Comparison of ENCODE assay signal across 1 cellular context in the genomic region with DNA sequence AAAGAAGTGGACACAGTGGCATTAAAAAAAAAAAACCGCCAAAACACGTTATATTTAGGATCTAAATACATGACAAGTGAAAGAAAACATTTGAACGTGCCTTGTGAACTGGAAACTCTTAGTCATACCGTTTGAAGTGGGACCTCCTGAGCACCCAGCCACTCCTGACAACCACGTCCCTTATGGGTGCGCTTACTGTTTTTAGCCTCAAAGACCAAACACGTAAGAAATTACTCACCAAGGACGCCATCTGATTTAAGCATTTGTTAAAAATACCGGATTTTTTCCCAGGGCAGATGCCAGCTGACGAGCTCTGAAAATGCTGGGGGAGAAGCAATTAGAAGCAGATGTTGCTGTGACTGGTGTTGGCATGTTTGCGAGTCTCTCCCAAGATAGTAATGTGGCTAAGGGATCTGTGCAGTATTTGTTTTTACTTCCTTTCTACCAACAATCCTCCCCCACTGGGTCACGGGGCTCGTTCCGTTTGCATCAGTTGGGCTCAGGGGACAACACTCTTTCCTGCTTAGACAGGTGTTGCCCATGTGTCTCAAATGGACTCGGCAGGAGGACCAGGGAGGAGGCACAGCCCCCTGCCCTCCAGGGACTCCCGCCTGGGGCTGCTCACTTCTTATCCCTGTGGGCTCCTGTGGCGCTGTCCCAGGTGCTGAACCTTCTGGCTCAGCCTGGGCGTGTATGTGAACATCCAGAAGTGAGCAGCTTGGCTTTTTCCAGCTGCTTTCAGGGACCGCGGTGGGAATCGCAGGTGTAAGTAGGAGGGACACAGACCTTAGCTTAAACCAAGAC.
TF ChIP-seq lines count a peak whose summit lies in the region.

No MANE protein-coding gene starts in this region.

TF ChIP-seq in HepG2, 621 proteins besides CTCF, POLR2A, EP300 and RAD21 (continued from another document and continues in another):
- TF ChIP-seq ZNF232 (CRISPR knock-in tag; IDR thresholded peaks at IDR 0.05; ENCODE audit: borderline replicate concordance): peak; percentile 84; the same call in 1 of the 2 replicates
- no peak for TF ChIP-seq FLYWCH1 (CRISPR knock-in tag; IDR thresholded peaks at IDR 0.05)
- peak; percentile 92 for TF ChIP-seq BORCS8-MEF2B (CRISPR knock-in tag; IDR thresholded peaks at IDR 0.05)
- TF ChIP-seq PHF5A (CRISPR knock-in tag; IDR thresholded peaks at IDR 0.05; ENCODE audit: low read depth, unreplicated experiment): no peak
- no peak for TF ChIP-seq SUZ12 (IDR thresholded peaks at IDR 0.05; ENCODE audit: low read depth, low read length)
- TF ChIP-seq ZFP90 (CRISPR knock-in tag; IDR thresholded peaks at IDR 0.05; ENCODE audit: borderline replicate concordance): no peak
- TF ChIP-seq, protein P1, sequence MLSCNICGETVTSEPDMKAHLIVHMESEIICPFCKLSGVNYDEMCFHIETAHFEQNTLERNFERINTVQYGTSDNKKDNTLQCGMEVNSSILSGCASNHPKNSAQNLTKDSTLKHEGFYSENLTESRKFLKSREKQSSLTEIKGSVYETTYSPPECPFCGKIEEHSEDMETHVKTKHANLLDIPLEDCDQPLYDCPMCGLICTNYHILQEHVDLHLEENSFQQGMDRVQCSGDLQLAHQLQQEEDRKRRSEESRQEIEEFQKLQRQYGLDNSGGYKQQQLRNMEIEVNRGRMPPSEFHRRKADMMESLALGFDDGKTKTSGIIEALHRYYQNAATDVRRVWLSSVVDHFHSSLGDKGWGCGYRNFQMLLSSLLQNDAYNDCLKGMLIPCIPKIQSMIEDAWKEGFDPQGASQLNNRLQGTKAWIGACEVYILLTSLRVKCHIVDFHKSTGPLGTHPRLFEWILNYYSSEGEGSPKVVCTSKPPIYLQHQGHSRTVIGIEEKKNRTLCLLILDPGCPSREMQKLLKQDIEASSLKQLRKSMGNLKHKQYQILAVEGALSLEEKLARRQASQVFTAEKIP (CRISPR knock-in tag; IDR thresholded peaks at IDR 0.05; ENCODE audit: borderline replicate concordance): no peak
- TF ChIP-seq, protein P2, sequence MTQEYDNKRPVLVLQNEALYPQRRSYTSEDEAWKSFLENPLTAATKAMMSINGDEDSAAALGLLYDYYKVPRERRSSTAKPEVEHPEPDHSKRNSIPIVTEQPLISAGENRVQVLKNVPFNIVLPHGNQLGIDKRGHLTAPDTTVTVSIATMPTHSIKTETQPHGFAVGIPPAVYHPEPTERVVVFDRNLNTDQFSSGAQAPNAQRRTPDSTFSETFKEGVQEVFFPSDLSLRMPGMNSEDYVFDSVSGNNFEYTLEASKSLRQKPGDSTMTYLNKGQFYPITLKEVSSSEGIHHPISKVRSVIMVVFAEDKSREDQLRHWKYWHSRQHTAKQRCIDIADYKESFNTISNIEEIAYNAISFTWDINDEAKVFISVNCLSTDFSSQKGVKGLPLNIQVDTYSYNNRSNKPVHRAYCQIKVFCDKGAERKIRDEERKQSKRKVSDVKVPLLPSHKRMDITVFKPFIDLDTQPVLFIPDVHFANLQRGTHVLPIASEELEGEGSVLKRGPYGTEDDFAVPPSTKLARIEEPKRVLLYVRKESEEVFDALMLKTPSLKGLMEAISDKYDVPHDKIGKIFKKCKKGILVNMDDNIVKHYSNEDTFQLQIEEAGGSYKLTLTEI (CRISPR knock-in tag; conservative IDR thresholded peaks at IDR 0.05): no peak
- TF ChIP-seq, protein P3, sequence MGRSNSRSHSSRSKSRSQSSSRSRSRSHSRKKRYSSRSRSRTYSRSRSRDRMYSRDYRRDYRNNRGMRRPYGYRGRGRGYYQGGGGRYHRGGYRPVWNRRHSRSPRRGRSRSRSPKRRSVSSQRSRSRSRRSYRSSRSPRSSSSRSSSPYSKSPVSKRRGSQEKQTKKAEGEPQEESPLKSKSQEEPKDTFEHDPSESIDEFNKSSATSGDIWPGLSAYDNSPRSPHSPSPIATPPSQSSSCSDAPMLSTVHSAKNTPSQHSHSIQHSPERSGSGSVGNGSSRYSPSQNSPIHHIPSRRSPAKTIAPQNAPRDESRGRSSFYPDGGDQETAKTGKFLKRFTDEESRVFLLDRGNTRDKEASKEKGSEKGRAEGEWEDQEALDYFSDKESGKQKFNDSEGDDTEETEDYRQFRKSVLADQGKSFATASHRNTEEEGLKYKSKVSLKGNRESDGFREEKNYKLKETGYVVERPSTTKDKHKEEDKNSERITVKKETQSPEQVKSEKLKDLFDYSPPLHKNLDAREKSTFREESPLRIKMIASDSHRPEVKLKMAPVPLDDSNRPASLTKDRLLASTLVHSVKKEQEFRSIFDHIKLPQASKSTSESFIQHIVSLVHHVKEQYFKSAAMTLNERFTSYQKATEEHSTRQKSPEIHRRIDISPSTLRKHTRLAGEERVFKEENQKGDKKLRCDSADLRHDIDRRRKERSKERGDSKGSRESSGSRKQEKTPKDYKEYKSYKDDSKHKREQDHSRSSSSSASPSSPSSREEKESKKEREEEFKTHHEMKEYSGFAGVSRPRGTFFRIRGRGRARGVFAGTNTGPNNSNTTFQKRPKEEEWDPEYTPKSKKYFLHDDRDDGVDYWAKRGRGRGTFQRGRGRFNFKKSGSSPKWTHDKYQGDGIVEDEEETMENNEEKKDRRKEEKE (IDR thresholded peaks at IDR 0.05): no peak
- no peak for TF ChIP-seq ZNF780A (CRISPR knock-in tag; IDR thresholded peaks at IDR 0.05)
- no peak for TF ChIP-seq MATR3 (CRISPR knock-in tag; IDR thresholded peaks at IDR 0.05)
- TF ChIP-seq, protein P4, sequence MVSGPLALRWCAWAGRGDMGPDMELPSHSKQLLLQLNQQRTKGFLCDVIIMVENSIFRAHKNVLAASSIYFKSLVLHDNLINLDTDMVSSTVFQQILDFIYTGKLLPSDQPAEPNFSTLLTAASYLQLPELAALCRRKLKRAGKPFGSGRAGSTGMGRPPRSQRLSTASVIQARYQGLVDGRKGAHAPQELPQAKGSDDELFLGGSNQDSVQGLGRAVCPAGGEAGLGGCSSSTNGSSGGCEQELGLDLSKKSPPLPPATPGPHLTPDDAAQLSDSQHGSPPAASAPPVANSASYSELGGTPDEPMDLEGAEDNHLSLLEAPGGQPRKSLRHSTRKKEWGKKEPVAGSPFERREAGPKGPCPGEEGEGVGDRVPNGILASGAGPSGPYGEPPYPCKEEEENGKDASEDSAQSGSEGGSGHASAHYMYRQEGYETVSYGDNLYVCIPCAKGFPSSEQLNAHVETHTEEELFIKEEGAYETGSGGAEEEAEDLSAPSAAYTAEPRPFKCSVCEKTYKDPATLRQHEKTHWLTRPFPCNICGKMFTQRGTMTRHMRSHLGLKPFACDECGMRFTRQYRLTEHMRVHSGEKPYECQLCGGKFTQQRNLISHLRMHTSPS (CRISPR knock-in tag; IDR thresholded peaks at IDR 0.05; ENCODE audit: low read depth): no peak
- no peak for TF ChIP-seq ARNT (IDR thresholded peaks at IDR 0.05)
- TF ChIP-seq, protein P5, sequence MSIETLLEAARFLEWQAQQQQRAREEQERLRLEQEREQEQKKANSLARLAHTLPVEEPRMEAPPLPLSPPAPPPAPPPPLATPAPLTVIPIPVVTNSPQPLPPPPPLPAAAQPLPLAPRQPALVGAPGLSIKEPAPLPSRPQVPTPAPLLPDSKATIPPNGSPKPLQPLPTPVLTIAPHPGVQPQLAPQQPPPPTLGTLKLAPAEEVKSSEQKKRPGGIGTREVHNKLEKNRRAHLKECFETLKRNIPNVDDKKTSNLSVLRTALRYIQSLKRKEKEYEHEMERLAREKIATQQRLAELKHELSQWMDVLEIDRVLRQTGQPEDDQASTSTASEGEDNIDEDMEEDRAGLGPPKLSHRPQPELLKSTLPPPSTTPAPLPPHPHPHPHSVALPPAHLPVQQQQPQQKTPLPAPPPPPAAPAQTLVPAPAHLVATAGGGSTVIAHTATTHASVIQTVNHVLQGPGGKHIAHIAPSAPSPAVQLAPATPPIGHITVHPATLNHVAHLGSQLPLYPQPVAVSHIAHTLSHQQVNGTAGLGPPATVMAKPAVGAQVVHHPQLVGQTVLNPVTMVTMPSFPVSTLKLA (IDR thresholded peaks at IDR 0.05): no peak
- TF ChIP-seq ZNF713 (CRISPR knock-in tag; IDR thresholded peaks at IDR 0.05): no peak
- no peak for TF ChIP-seq RFX1 (IDR thresholded peaks at IDR 0.05)
- TF ChIP-seq SPEN (CRISPR knock-in tag; IDR thresholded peaks at IDR 0.05; ENCODE audit: low read depth): 0 out of 2 replicates have a peak, but pooled peaks have one; percentile 19
- no peak for TF ChIP-seq ZNF720 (CRISPR knock-in tag; IDR thresholded peaks at IDR 0.05)
- TF ChIP-seq HNRNPK (IDR thresholded peaks at IDR 0.05; ENCODE audit: low read depth, low read length, poor library complexity, severe bottlenecking): no peak
- TF ChIP-seq NR2F2 (IDR thresholded peaks at IDR 0.05; ENCODE audit: borderline replicate concordance, low read depth): no peak
- TF ChIP-seq ZNF678 (CRISPR knock-in tag; IDR thresholded peaks at IDR 0.05): 0 out of 2 replicates have a peak, but pooled peaks have one; percentile 30
- TF ChIP-seq BHLHE40 (IDR thresholded peaks at IDR 0.05; ENCODE audit: low read length): no peak
- TF ChIP-seq TARDBP (CRISPR knock-in tag; IDR thresholded peaks at IDR 0.05): no peak
- no peak for TF ChIP-seq SCMH1 (CRISPR knock-in tag; IDR thresholded peaks at IDR 0.05; ENCODE audit: borderline replicate concordance)
- TF ChIP-seq, protein P6, sequence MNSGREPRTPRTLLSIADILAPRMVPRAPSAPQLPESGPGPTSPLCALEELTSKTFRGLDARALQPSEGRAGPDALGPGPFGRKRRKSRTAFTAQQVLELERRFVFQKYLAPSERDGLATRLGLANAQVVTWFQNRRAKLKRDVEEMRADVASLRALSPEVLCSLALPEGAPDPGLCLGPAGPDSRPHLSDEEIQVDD (CRISPR knock-in tag; IDR thresholded peaks at IDR 0.05; ENCODE audit: borderline replicate concordance): no peak
- TF ChIP-seq ZNF263 (CRISPR knock-in tag; IDR thresholded peaks at IDR 0.05): peak; percentile 51; the same call in 1 of the 2 replicates
- TF ChIP-seq, protein P7, sequence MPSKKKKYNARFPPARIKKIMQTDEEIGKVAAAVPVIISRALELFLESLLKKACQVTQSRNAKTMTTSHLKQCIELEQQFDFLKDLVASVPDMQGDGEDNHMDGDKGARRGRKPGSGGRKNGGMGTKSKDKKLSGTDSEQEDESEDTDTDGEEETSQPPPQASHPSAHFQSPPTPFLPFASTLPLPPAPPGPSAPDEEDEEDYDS (CRISPR knock-in tag; IDR thresholded peaks at IDR 0.05): 0 out of 2 replicates have a peak, but pooled peaks have one; percentile 16
- TF ChIP-seq ZNF782 (CRISPR knock-in tag; IDR thresholded peaks at IDR 0.05; ENCODE audit: borderline replicate concordance): no peak
- TF ChIP-seq, protein P8, sequence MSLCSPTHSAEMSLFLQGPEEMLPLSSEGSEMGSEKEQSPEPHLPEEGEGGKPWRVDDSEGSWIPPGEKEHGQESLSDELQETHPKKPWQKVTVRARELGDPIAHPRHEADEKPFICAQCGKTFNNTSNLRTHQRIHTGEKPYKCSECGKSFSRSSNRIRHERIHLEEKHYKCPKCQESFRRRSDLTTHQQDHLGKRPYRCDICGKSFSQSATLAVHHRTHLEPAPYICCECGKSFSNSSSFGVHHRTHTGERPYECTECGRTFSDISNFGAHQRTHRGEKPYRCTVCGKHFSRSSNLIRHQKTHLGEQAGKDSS (CRISPR knock-in tag; IDR thresholded peaks at IDR 0.05; ENCODE audit: borderline replicate concordance, low read depth): no peak
- no peak for TF ChIP-seq REL (CRISPR knock-in tag; conservative IDR thresholded peaks at IDR 0.05)
- peak; percentile 75; the same call in 1 of the 2 replicates for TF ChIP-seq SRY (CRISPR knock-in tag; IDR thresholded peaks at IDR 0.05)
- no peak for TF ChIP-seq ZNF790 (CRISPR knock-in tag; IDR thresholded peaks at IDR 0.05; ENCODE audit: borderline replicate concordance)
- no peak for TF ChIP-seq TBX3 (IDR thresholded peaks at IDR 0.05; ENCODE audit: borderline replicate concordance)
- TF ChIP-seq, protein P9, sequence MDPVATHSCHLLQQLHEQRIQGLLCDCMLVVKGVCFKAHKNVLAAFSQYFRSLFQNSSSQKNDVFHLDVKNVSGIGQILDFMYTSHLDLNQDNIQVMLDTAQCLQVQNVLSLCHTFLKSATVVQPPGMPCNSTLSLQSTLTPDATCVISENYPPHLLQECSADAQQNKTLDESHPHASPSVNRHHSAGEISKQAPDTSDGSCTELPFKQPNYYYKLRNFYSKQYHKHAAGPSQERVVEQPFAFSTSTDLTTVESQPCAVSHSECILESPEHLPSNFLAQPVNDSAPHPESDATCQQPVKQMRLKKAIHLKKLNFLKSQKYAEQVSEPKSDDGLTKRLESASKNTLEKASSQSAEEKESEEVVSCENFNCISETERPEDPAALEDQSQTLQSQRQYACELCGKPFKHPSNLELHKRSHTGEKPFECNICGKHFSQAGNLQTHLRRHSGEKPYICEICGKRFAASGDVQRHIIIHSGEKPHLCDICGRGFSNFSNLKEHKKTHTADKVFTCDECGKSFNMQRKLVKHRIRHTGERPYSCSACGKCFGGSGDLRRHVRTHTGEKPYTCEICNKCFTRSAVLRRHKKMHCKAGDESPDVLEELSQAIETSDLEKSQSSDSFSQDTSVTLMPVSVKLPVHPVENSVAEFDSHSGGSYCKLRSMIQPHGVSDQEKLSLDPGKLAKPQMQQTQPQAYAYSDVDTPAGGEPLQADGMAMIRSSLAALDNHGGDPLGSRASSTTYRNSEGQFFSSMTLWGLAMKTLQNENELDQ (CRISPR knock-in tag; IDR thresholded peaks at IDR 0.05; ENCODE audit: borderline replicate concordance): 0 out of 2 replicates have a peak, but pooled peaks have one; percentile 72
- no peak for TF ChIP-seq TCF7 (IDR thresholded peaks at IDR 0.05; ENCODE audit: low read depth)
- TF ChIP-seq, protein P10, sequence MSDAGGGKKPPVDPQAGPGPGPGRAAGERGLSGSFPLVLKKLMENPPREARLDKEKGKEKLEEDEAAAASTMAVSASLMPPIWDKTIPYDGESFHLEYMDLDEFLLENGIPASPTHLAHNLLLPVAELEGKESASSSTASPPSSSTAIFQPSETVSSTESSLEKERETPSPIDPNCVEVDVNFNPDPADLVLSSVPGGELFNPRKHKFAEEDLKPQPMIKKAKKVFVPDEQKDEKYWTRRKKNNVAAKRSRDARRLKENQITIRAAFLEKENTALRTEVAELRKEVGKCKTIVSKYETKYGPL (CRISPR knock-in tag; IDR thresholded peaks at IDR 0.05): 0 out of 2 replicates have a peak, but pooled peaks have one; percentile 28
- TF ChIP-seq TAF15 (IDR thresholded peaks at IDR 0.05; ENCODE audit: low read depth, low read length, poor library complexity, severe bottlenecking): no peak
- no peak for TF ChIP-seq STAG1 (CRISPR knock-in tag; IDR thresholded peaks at IDR 0.05)
- TF ChIP-seq ZNF556 (CRISPR knock-in tag; IDR thresholded peaks at IDR 0.05; ENCODE audit: borderline replicate concordance): no peak
- no peak for TF ChIP-seq DMAP1 (CRISPR knock-in tag; IDR thresholded peaks at IDR 0.05)
- peak; percentile 40; the same call in 1 of the 2 replicates for TF ChIP-seq ZNF891 (CRISPR knock-in tag; IDR thresholded peaks at IDR 0.05)
- TF ChIP-seq, protein P11, sequence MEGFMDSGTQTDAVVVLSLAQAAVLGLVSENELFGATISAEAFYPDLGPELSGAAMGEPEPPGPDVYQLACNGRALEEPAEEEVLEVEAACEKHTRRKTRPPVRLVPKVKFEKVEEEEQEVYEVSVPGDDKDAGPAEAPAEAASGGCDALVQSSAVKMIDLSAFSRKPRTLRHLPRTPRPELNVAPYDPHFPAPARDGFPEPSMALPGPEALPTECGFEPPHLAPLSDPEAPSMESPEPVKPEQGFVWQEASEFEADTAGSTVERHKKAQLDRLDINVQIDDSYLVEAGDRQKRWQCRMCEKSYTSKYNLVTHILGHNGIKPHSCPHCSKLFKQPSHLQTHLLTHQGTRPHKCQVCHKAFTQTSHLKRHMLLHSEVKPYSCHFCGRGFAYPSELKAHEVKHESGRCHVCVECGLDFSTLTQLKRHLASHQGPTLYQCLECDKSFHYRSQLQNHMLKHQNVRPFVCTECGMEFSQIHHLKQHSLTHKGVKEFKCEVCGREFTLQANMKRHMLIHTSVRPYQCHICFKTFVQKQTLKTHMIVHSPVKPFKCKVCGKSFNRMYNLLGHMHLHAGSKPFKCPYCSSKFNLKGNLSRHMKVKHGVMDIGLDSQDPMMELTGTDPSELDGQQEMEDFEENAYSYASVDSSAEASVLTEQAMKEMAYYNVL (CRISPR knock-in tag; IDR thresholded peaks at IDR 0.05; ENCODE audit: borderline replicate concordance): no peak
